ENCODE assay signal across 10 cellular contexts in the genomic region with DNA sequence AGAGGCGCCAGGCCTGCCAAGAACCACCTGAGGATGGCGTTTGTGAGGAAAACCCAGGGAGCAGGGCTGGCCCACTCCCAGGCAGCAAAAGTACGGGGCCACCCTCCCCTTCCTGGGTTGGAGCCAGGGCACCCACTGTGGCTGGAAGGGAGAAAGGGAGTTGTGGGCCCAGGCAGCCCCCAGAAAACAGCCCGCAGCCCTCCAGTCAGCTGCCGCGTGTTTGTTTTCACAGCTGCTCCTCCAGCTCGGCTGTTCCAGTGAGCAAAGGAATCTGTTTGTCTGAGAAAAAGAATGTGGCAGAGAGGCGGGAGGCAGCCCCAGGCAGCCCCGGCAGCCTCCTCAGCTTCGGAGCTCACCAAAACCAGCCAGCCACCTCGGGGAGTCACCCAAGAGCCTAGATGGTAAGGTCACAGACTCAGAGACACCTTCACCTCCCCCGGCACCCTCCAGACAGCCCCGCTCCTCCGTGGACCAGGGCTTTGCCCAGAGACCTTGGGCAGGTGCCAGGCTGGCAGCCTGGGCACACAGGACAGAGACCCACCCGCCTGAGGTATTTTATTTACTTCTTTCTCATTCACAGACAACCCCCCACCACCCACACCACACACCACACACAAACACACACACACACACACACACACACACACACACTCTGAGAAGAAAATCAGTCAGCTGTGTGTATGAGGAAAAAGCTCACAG.
DNase-seq lines count a peak whose midpoint lies in the region; ATAC-seq and TF ChIP-seq lines count a peak whose summit lies in the region.
"Had no signal": no experiment of that assay in that cellular context is flagged by ENCODE, and none has a peak within 500 bp of the region (broad histone marks: within the 10 kb centered on the region; RNA-seq: fewer than 3 reads in every experiment).

No MANE protein-coding gene starts in this region.

- H3K27ac ChIP-seq in lower lobe of right lung (peak overlapping the region; percentile 46), gastrocnemius medialis (no peak overlapping the region)

- peaks cover 75% of the 10 kb centered on the region for H3K4me1 Mint-ChIP-seq in chondrocyte (ENCODE audit: low read depth)
- H3K4me1 Mint-ChIP-seq: activated T-helper 17 cell treated with anti-CD3 and anti-CD28 coated beads, Interleukin-2, amount 50 U/mL, for 72 hours had no signal

- H3K27me3 ChIP-seq in lower lobe of right lung (ENCODE audit: low read depth), result no peaks in the 10 kb centered on the region
- H3K27me3 ChIP-seq in gastrocnemius medialis, result no peaks in the 10 kb centered on the region

- peak overlapping the region; percentile 94 for H3K27ac Mint-ChIP-seq in chondrocyte (ENCODE audit: unreplicated experiment)
- H3K27ac Mint-ChIP-seq: activated T-helper 17 cell treated with anti-CD3 and anti-CD28 coated beads, Interleukin-2, amount 50 U/mL, for 72 hours had no signal

- H3K4me3 ChIP-seq in lower lobe of right lung (no peak overlapping the region), lower leg skin (ENCODE audit: low read depth, poor library complexity, severe bottlenecking) (no peak overlapping the region), gastrocnemius medialis (no peak overlapping the region)

- H3K36me3 Mint-ChIP-seq in chondrocyte (ENCODE audit: low read depth), result no peaks in the 10 kb centered on the region

- TF ChIP-seq POLR2A in lower leg skin (IDR thresholded peaks at IDR 0.05) (no peak), gastrocnemius medialis (IDR thresholded peaks at IDR 0.05) (no peak)

- TF ChIP-seq CTCF in chondrocyte (IDR thresholded peaks at IDR 0.05), result no peak
- no peak for TF ChIP-seq CTCF in lower lobe of right lung (IDR thresholded peaks at IDR 0.05)
- TF ChIP-seq CTCF in lower leg skin (IDR thresholded peaks at IDR 0.05), result no peak
- TF ChIP-seq CTCF in gastrocnemius medialis (IDR thresholded peaks at IDR 0.05 in 4 of 5, conservative IDR thresholded peaks at IDR 0.05 in 1 of 5), result no peak

- H3K4me3 Mint-ChIP-seq in chondrocyte (ENCODE audit: unreplicated experiment), result no peak overlapping the region
- H3K4me3 Mint-ChIP-seq: activated T-helper 17 cell treated with anti-CD3 and anti-CD28 coated beads, Interleukin-2, amount 50 U/mL, for 72 hours had no signal

- H3K4me1 ChIP-seq in lower lobe of right lung, result peaks cover 5% of the 10 kb centered on the region
- peaks cover 10 to 12% of the 10 kb centered on the region in 2 donors for H3K4me1 ChIP-seq in gastrocnemius medialis

- intact Hi-C loops in lower lobe of right lung (cut with DNase I), result no loop called here
- intact Hi-C loops in lower leg skin (cut with DNase I; ENCODE audit: low total_unique reads), result no loop called here
- intact Hi-C loops in gastrocnemius medialis (cut with DNase I; ENCODE audit: low total_unique reads), result no loop called here

- peak; percentile 6 for DNase-seq in activated gamma-delta T cell (lab: John Stamatoyannopoulos, UW)
- no peak for DNase-seq in activated gamma-delta T cell treated with Interleukin-2 at 50 U/mL for 16 hours
- DNase-seq in chondrocyte (ENCODE audit: low spot score), result no peak
- peak; percentile 52 for DNase-seq in lower lobe of right lung
- DNase-seq in GM19240 (ENCODE audit: insufficient read length, low spot score), result no peak
- DNase-seq in lower leg skin (ENCODE audit: low spot score in 2 of 2), result no peak
- no peak for DNase-seq in gastrocnemius medialis
- DNase-seq: NCI-H2107 had no signal

- H3K36me3 ChIP-seq in lower lobe of right lung (no peaks in the 10 kb centered on the region), gastrocnemius medialis (no peaks in the 10 kb centered on the region)

- H3K9me3 Mint-ChIP-seq in chondrocyte (ENCODE audit: low read depth), result peaks cover 10% of the 10 kb centered on the region
- H3K9me3 Mint-ChIP-seq: activated T-helper 17 cell treated with anti-CD3 and anti-CD28 coated beads, Interleukin-2, amount 50 U/mL, for 72 hours had no signal

- in situ Hi-C loops in gastrocnemius medialis (cut with MboI; ENCODE audit: low sequenced_read_pairs in 4 of 4), result no loop called here

- WGBS in lower leg skin, 2 donors, result 37 to 55% methylated on average over 5 to 15 of the region's 15 CpGs

- peak; percentile 63 to 75 for ATAC-seq in lower lobe of right lung
- ATAC-seq in HG02870 (IDR thresholded peaks at IDR 0.05; ENCODE audit: unreplicated experiment), result no peak
- no peak for ATAC-seq in gastrocnemius medialis
- ATAC-seq: activated T-helper 17 cell treated with anti-CD3 and anti-CD28 coated beads, Interleukin-2, amount 50 U/mL, for 72 hours had no signal

- H3K27me3 Mint-ChIP-seq in chondrocyte (ENCODE audit: low read depth), result no peaks in the 10 kb centered on the region
- H3K27me3 Mint-ChIP-seq: activated T-helper 17 cell treated with anti-CD3 and anti-CD28 coated beads, Interleukin-2, amount 50 U/mL, for 72 hours had no signal

- H3K9me3 ChIP-seq in lower lobe of right lung (no peaks in the 10 kb centered on the region), gastrocnemius medialis (no peaks in the 10 kb centered on the region)

Comparison
In these comparisons a context has a peak if more than half of its experiments do, and no peak if none do; other contexts are left out.
1. DNase-seq: peak in activated gamma-delta T cell (single experiment) and lower lobe of right lung (single experiment); none in activated gamma-delta T cell treated with Interleukin-2 at 50 U/mL for 16 hours (single experiment), chondrocyte (single experiment), GM19240 (single experiment), lower leg skin (0 of 2) and gastrocnemius medialis (0 of 2).
2. ATAC-seq: peak in lower lobe of right lung (2 of 2); none in HG02870 (single experiment) and gastrocnemius medialis (0 of 2).